In genomic region chr7:146683439-146683838, GRCh38 we compare ENCODE assay signal across 24 cellular contexts.
DNase-seq lines count a peak whose midpoint lies in the region; ATAC-seq and TF ChIP-seq lines count a peak whose summit lies in the region.
"Had no signal": no experiment of that assay in that cellular context is flagged by ENCODE, and none has a peak within 500 bp of the region (broad histone marks: within the 10 kb centered on the region; RNA-seq: fewer than 3 reads in every experiment).

No MANE protein-coding gene starts in this region.

- peaks cover 19% of the 10 kb centered on the region for H3K9me3 ChIP-seq in OCI-LY1 (ENCODE audit: low read length)
- H3K9me3 ChIP-seq: gastrocnemius medialis, neutrophil, psoas muscle had no signal

- no peak overlapping the region for H3K4me3 ChIP-seq in OCI-LY1 (ENCODE audit: low read depth, low read length, poor library complexity, severe bottlenecking)
- no peak overlapping the region for H3K4me3 ChIP-seq in cardiac fibroblast (replicated peaks in 1 of 2; ENCODE audit: low read depth in 2 of 2, low read length in 2 of 2)
- H3K4me3 ChIP-seq in H7 (ENCODE audit: insufficient read depth, low read depth, low read length) = no peak overlapping the region
- H3K4me3 ChIP-seq: gastrocnemius medialis, lung, psoas muscle, SK-N-MC had no signal

- DNase-seq in H4 (ENCODE audit: low spot score) = peak; percentile 72
- peak; percentile 4 to 49 for DNase-seq in cardiac fibroblast (ENCODE audit: low read depth in 2 of 2)
- DNase-seq in non-pigmented ciliary epithelial cell (ENCODE audit: low read depth) = peak; percentile 11
- no peak for DNase-seq in H7
- DNase-seq in LoVo (ENCODE audit: low spot score) = no peak
- no peak for DNase-seq in HuH-7.5 (ENCODE audit: low spot score)
- DNase-seq: activated CD4-positive, alpha-beta T cell treated with anti-CD3 and anti-CD28 coated beads, Interleukin-2, amount 10 ng/mL, durations not matched to agents 7 days and 5 days; activated CD8-positive, alpha-beta memory T cell treated with anti-CD3 and anti-CD28 coated beads, Interleukin-2, amount 50 U/mL, for 48 hours; gastrocnemius medialis; Karpas-422; kidney glomerular epithelial cell; NCI-H1105; NCI-H2029 treated with DMSO at 0.1 percent for 48 hours; NCI-H446; psoas muscle; stimulated activated CD4-positive, alpha-beta T cell treated with anti-CD3 and anti-CD28 coated beads, Interleukin-2, amount 100 ng/mL, for 24 hours; T-helper 2 cell had no signal

- peaks cover 67% of the 10 kb centered on the region for H3K4me1 ChIP-seq in OCI-LY1 (ENCODE audit: insufficient read depth, low read length, severe bottlenecking)
- H3K4me1 ChIP-seq: gastrocnemius medialis, psoas muscle had no signal

- no peak overlapping the region for H3K4me2 ChIP-seq in OCI-LY1 (ENCODE audit: low read length)

- H3K27ac ChIP-seq in OCI-LY1 (ENCODE audit: low read depth, low read length, poor library complexity, severe bottlenecking) = peak overlapping the region; percentile 89
- H3K27ac ChIP-seq: epithelial cell of prostate, gastrocnemius medialis, neutrophil, psoas muscle, SK-N-MC had no signal

- no peaks in the 10 kb centered on the region for H3K36me3 ChIP-seq in OCI-LY1 (ENCODE audit: insufficient read depth, low read length)
- no peaks in the 10 kb centered on the region for H3K36me3 ChIP-seq in H7 (replicated peaks; ENCODE audit: control insufficient read depth, insufficient read depth, low read length)
- H3K36me3 ChIP-seq: gastrocnemius medialis, neutrophil had no signal

- no peaks in the 10 kb centered on the region for H3F3A ChIP-seq in OCI-LY1 (ENCODE audit: insufficient read depth, low read length)

- H3K27me3 ChIP-seq in OCI-LY1 (ENCODE audit: insufficient read depth, low read length) (no peaks in the 10 kb centered on the region), H7 (ENCODE audit: control insufficient read depth, insufficient read depth, low read length) (no peaks in the 10 kb centered on the region)
- H3K27me3 ChIP-seq: gastrocnemius medialis, neutrophil had no signal

- H3K79me2 ChIP-seq in OCI-LY1 (ENCODE audit: insufficient read depth, low read length) = no peaks in the 10 kb centered on the region

- no peaks in the 10 kb centered on the region for H4K20me1 ChIP-seq in OCI-LY1 (ENCODE audit: insufficient read depth, low read length)

- H3K9ac ChIP-seq in OCI-LY1 (ENCODE audit: low read length) = peak overlapping the region; percentile 6; the same call in 1 of the 2 replicates

- H2AFZ ChIP-seq in OCI-LY1 (ENCODE audit: low read length) = no peak overlapping the region

- H3K9me2 ChIP-seq in OCI-LY1 (ENCODE audit: low read depth, low read length) = no peaks in the 10 kb centered on the region

- no peak for ATAC-seq in GM19328 (IDR thresholded peaks at IDR 0.05; ENCODE audit: unreplicated experiment)
- ATAC-seq: gastrocnemius medialis; psoas muscle; stimulated activated effector memory CD8-positive, alpha-beta T cell treated with anti-CD3 and anti-CD28 coated beads, Interleukin-12 subunit alpha, Interleukin-12 subunit beta, amount 100 ng/mL, for 72 hours had no signal

- TF ChIP-seq CTCF in OCI-LY1 (IDR thresholded peaks at IDR 0.05; ENCODE audit: low read length) (no peak), cardiac fibroblast (IDR thresholded peaks at IDR 0.05; ENCODE audit: low read depth, low read length) (no peak)

Comparison
In these comparisons a context has a peak if more than half of its experiments do, and no peak if none do; other contexts are left out.
1. DNase-seq: peak in H4 (single experiment), cardiac fibroblast (2 of 2) and non-pigmented ciliary epithelial cell (single experiment); none in H7 (single experiment), LoVo (single experiment) and HuH-7.5 (single experiment).